Comparison of ENCODE assay signal across 31 cellular contexts in the genomic region with DNA sequence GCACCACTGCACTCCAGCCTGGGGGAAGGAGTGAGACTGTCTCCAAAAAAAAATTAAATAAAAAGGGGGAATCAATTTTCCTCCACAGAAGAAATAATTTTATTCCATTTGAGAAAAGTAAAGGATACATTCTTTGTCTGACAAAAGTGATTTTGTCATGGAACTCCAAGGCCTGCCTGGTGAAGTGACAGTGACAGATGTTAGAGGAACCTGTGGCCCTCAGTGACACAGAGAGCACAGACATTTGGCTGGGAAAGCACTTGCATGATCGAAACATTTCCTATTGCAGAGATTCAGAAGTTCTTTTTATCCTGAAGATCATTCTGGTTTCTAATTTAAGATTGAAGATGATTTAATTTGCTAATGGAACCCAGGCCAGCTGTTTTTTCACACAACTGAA.
"Had no signal": no experiment of that assay in that cellular context is flagged by ENCODE, and none has a peak within 500 bp of the region (broad histone marks: within the 10 kb centered on the region; RNA-seq: fewer than 3 reads in every experiment).

No MANE protein-coding gene starts in this region.

- H3K4me1 ChIP-seq: pancreas, uterus had no signal

- H3K27me3 Mint-ChIP-seq: naive thymus-derived CD8-positive, alpha-beta T cell; natural killer cell treated with Interleukin-12 subunit alpha and Interleukin-12 subunit beta and Interleukin-15 and Interleukin-18, amount 100 ng/mL, for 72 hours; stimulated activated memory B cell treated with anti-CD40 and anti-IgM and Interleukin-4, amounts not matched to agents 10 μg/mL and 1 μg/mL and 100 μg/mL, for 72 hours; stimulated activated naive CD8-positive, alpha-beta T cell treated with anti-CD3 and anti-CD28 coated beads, Interleukin-15, amount 100 ng/mL, for 72 hours; type B pancreatic cell had no signal

- H3K36me3 Mint-ChIP-seq: stimulated activated memory B cell treated with anti-CD40 and anti-IgM and Interleukin-4, amounts not matched to agents 10 μg/mL and 1 μg/mL and 100 μg/mL, for 72 hours had no signal

- H3K4me3 ChIP-seq: pancreas, prostate gland, right lobe of liver, sigmoid colon, skin epidermis, smooth muscle cell, spleen, suprapubic skin, testis, tibial artery, transverse colon, upper lobe of right lung, uterus had no signal

- H3K9me3 ChIP-seq: neutrophil, pancreas, prostate gland, right lobe of liver, sigmoid colon, spleen, suprapubic skin, testis, tibial artery, transverse colon, upper lobe of right lung, uterus had no signal

- H3K36me3 ChIP-seq: neutrophil, pancreas, prostate gland, transverse colon, uterus had no signal

- H3K27me3 ChIP-seq: pancreas, right lobe of liver, sigmoid colon, spleen, suprapubic skin, testis, tibial artery, transverse colon, upper lobe of right lung, uterus had no signal

- H3K4me3 Mint-ChIP-seq: naive thymus-derived CD8-positive, alpha-beta T cell; natural killer cell treated with Interleukin-12 subunit alpha and Interleukin-12 subunit beta and Interleukin-15 and Interleukin-18, amount 100 ng/mL, for 72 hours; nephron progenitor cell; neural crest cell; stimulated activated memory B cell treated with anti-CD40 and anti-IgM and Interleukin-4, amounts not matched to agents 10 μg/mL and 1 μg/mL and 100 μg/mL, for 72 hours; stimulated activated naive CD8-positive, alpha-beta T cell treated with anti-CD3 and anti-CD28 coated beads, Interleukin-15, amount 100 ng/mL, for 72 hours; type B pancreatic cell had no signal

- DNase-seq: naive thymus-derived CD8-positive, alpha-beta T cell; nephron progenitor cell; nucleus accumbens; pancreas; right cardiac atrium; right lobe of liver; sigmoid colon; spleen; stimulated activated CD4-positive, alpha-beta T cell treated with anti-CD3 and anti-CD28 coated beads, Interleukin-12 subunit alpha, Interleukin-12 subunit beta, amount 100 ng/mL, for 4 hours; stimulated activated CD4-positive, alpha-beta T cell treated with anti-CD3 and anti-CD28 coated beads, Interleukin-1b, Interleukin-23, amount 100 ng/mL, for 48 hours; stimulated activated CD4-positive, alpha-beta T cell treated with anti-CD3 and anti-CD28 coated beads, Interleukin-4, amount 100 ng/mL, for 1 hour; stimulated activated CD4-positive, alpha-beta T cell treated with anti-CD3 and anti-CD28 coated beads, Interleukin-4, amount 100 ng/mL, for 4 hours; stimulated activated CD8-positive, alpha-beta memory T cell treated with anti-CD3 and anti-CD28 coated beads, Interleukin-4, amount 100 ng/mL, for 48 hours; stimulated activated naive CD4-positive, alpha-beta T cell; stimulated activated naive CD8-positive, alpha-beta T cell treated with anti-CD3 and anti-CD28 coated beads, Interleukin-15, amount 100 ng/mL, for 72 hours; stimulated activated naive CD8-positive, alpha-beta T cell treated with anti-CD3 and anti-CD28 coated beads, Interleukin-15, Interleukin-2, amounts not matched to agents 100 U/mL and 50 U/mL, for 24 hours; substantia nigra; testis; tibial artery; transverse colon; upper lobe of right lung; uterus had no signal

- H3K4me2 ChIP-seq: smooth muscle cell had no signal

- ATAC-seq: naive thymus-derived CD8-positive, alpha-beta T cell; natural killer cell treated with Interleukin-12 subunit alpha and Interleukin-12 subunit beta and Interleukin-15 and Interleukin-18, amount 100 ng/mL, for 72 hours; pancreas; right cardiac atrium; right lobe of liver; stimulated activated memory B cell treated with anti-CD40 and anti-IgM and Interleukin-4, amounts not matched to agents 10 μg/mL and 1 μg/mL and 100 μg/mL, for 72 hours; stimulated activated naive CD8-positive, alpha-beta T cell treated with anti-CD3 and anti-CD28 coated beads, Interleukin-15, amount 100 ng/mL, for 72 hours; stimulated activated naive CD8-positive, alpha-beta T cell treated with anti-CD3 and anti-CD28 coated beads, Interleukin-15, Interleukin-2, amounts not matched to agents 100 U/mL and 50 U/mL, for 24 hours; upper lobe of right lung had no signal

- H3K27ac ChIP-seq: neutrophil, pancreas, prostate gland, right lobe of liver, sigmoid colon, skin epidermis, spleen, suprapubic skin, testis, tibial artery, transverse colon, upper lobe of right lung, uterus had no signal

- H3K9me3 Mint-ChIP-seq: naive thymus-derived CD8-positive, alpha-beta T cell; natural killer cell treated with Interleukin-12 subunit alpha and Interleukin-12 subunit beta and Interleukin-15 and Interleukin-18, amount 100 ng/mL, for 72 hours; stimulated activated memory B cell treated with anti-CD40 and anti-IgM and Interleukin-4, amounts not matched to agents 10 μg/mL and 1 μg/mL and 100 μg/mL, for 72 hours; stimulated activated naive CD8-positive, alpha-beta T cell treated with anti-CD3 and anti-CD28 coated beads, Interleukin-15, amount 100 ng/mL, for 72 hours had no signal

- H3K27ac Mint-ChIP-seq: natural killer cell treated with Interleukin-12 subunit alpha and Interleukin-12 subunit beta and Interleukin-15 and Interleukin-18, amount 100 ng/mL, for 72 hours; stimulated activated memory B cell treated with anti-CD40 and anti-IgM and Interleukin-4, amounts not matched to agents 10 μg/mL and 1 μg/mL and 100 μg/mL, for 72 hours; stimulated activated naive CD8-positive, alpha-beta T cell treated with anti-CD3 and anti-CD28 coated beads, Interleukin-15, amount 100 ng/mL, for 72 hours; type B pancreatic cell had no signal
